ENCODE assay signal across 27 cellular contexts in genomic region chr17:80923211-80924110, GRCh38.
DNase-seq lines count a peak whose midpoint lies in the region; ATAC-seq and TF ChIP-seq lines count a peak whose summit lies in the region.
"Had no signal": no experiment of that assay in that cellular context is flagged by ENCODE, and none has a peak within 500 bp of the region (broad histone marks: within the 10 kb centered on the region; RNA-seq: fewer than 3 reads in every experiment).

No MANE protein-coding gene starts in this region.

- H3K9me3 ChIP-seq in neuronal stem cell (replicated peaks in 1 of 2; ENCODE audit: control insufficient read depth in 2 of 2, insufficient read depth in 1 of 2, low read depth in 1 of 2, low read length in 2 of 2) (peaks cover 0 to 3% of the 10 kb centered on the region in 2 donors), upper lobe of right lung (no peaks in the 10 kb centered on the region)
- H3K9me3 ChIP-seq: SJSA1 had no signal

- H3K4me1 ChIP-seq in neuronal stem cell (ENCODE audit: control insufficient read depth in 2 of 2, insufficient read depth in 1 of 2, low read depth in 1 of 2, low read length in 2 of 2) (peaks cover 6 to 13% of the 10 kb centered on the region in 2 donors), upper lobe of right lung (no peaks in the 10 kb centered on the region)
- H3K4me1 ChIP-seq: SJSA1 had no signal

- no peak for DNase-seq in activated CD4-positive, alpha-beta T cell treated with anti-CD3 and anti-CD28 coated beads, Interleukin-2, amount 10 ng/mL, durations not matched to agents 7 days and 5 days
- DNase-seq in activated CD4-positive, alpha-beta T cell treated with anti-CD3 and anti-CD28 coated beads, Interleukin-2, amount 10 ng/mL, durations not matched to agents 24 days and 14 days, result no peak
- DNase-seq in neuronal stem cell (ENCODE audit: low spot score) (no peak), upper lobe of right lung (peak; percentile 60), middle frontal gyrus (ENCODE audit: extremely low spot score, low spot score) (no peak)
- no peak for DNase-seq in stimulated activated naive CD4-positive, alpha-beta T cell (lab: John Stamatoyannopoulos, UW)
- DNase-seq: ACHN; CD8-positive, alpha-beta memory T cell; DMS53; GDM1; GM23248; H9; Kasumi-1; NCI-H1694; NCI-H2081; NCI-H2171; NCI-H345; NCI-H524; NCI-H774; NK-92 treated with Interleukin-12 subunit alpha and Interleukin-12 subunit beta, amount 100 ng/mL, for 24 hours had no signal

- H3K4me1 Mint-ChIP-seq in activated CD4-positive, alpha-beta T cell treated with anti-CD3 and anti-CD28 coated beads, Interleukin-2, amount 10 ng/mL, durations not matched to agents 7 days and 5 days, result no peaks in the 10 kb centered on the region
- H3K4me1 Mint-ChIP-seq in activated CD4-positive, alpha-beta T cell treated with anti-CD3 and anti-CD28 coated beads, Interleukin-2, amount 10 ng/mL, durations not matched to agents 24 days and 14 days, result no peaks in the 10 kb centered on the region
- peaks cover 7% of the 10 kb centered on the region for H3K4me1 Mint-ChIP-seq in dendritic cell treated with granulocyte-macrophage colony-stimulating factor and Interleukin-4, amounts not matched to agents 40 ng/mL and 50 ng/mL, for 4 days (ENCODE audit: low read depth)
- H3K4me1 Mint-ChIP-seq in stimulated activated memory B cell treated with anti-CD40 and anti-IgM and Interleukin-4, amounts not matched to agents 10 μg/mL and 1 μg/mL and 100 μg/mL, for 72 hours, result no peaks in the 10 kb centered on the region
- H3K4me1 Mint-ChIP-seq: CD8-positive, alpha-beta memory T cell; IgD-negative memory B cell had no signal

- no peak overlapping the region for H3K4me3 Mint-ChIP-seq in activated CD4-positive, alpha-beta T cell treated with anti-CD3 and anti-CD28 coated beads, Interleukin-2, amount 10 ng/mL, durations not matched to agents 7 days and 5 days
- H3K4me3 Mint-ChIP-seq in activated CD4-positive, alpha-beta T cell treated with anti-CD3 and anti-CD28 coated beads, Interleukin-2, amount 10 ng/mL, durations not matched to agents 24 days and 14 days, result no peak overlapping the region
- H3K4me3 Mint-ChIP-seq in dendritic cell treated with granulocyte-macrophage colony-stimulating factor and Interleukin-4, amounts not matched to agents 40 ng/mL and 50 ng/mL, for 4 days, result no peak overlapping the region
- no peak overlapping the region for H3K4me3 Mint-ChIP-seq in stimulated activated memory B cell treated with anti-CD40 and anti-IgM and Interleukin-4, amounts not matched to agents 10 μg/mL and 1 μg/mL and 100 μg/mL, for 72 hours
- H3K4me3 Mint-ChIP-seq: CD8-positive, alpha-beta memory T cell; H9 had no signal

- peaks cover 10 to 60% of the 10 kb centered on the region in 2 donors for H3K36me3 ChIP-seq in neuronal stem cell (replicated peaks in 1 of 2; ENCODE audit: control insufficient read depth in 2 of 2, insufficient read depth in 2 of 2, low read length in 2 of 2)
- peaks cover 40% of the 10 kb centered on the region for H3K36me3 ChIP-seq in upper lobe of right lung

- ATAC-seq in upper lobe of right lung, result no peak
- no peak for ATAC-seq in stimulated activated memory B cell treated with anti-CD40 and anti-IgM and Interleukin-4, amounts not matched to agents 10 μg/mL and 1 μg/mL and 100 μg/mL, for 72 hours
- ATAC-seq: Panc1 had no signal

- peak overlapping the region; percentile 9 for H3K27ac Mint-ChIP-seq in activated CD4-positive, alpha-beta T cell treated with anti-CD3 and anti-CD28 coated beads, Interleukin-2, amount 10 ng/mL, durations not matched to agents 7 days and 5 days
- no peak overlapping the region for H3K27ac Mint-ChIP-seq in activated CD4-positive, alpha-beta T cell treated with anti-CD3 and anti-CD28 coated beads, Interleukin-2, amount 10 ng/mL, durations not matched to agents 24 days and 14 days
- H3K27ac Mint-ChIP-seq in dendritic cell treated with granulocyte-macrophage colony-stimulating factor and Interleukin-4, amounts not matched to agents 40 ng/mL and 50 ng/mL, for 4 days, result peak overlapping the region; percentile 33
- no peak overlapping the region for H3K27ac Mint-ChIP-seq in stimulated activated memory B cell treated with anti-CD40 and anti-IgM and Interleukin-4, amounts not matched to agents 10 μg/mL and 1 μg/mL and 100 μg/mL, for 72 hours
- H3K27ac Mint-ChIP-seq: CD8-positive, alpha-beta memory T cell; H9 had no signal

- POLR2A ChIA-PET in activated CD4-positive, alpha-beta T cell treated with anti-CD3 and anti-CD28 coated beads, Interleukin-2, amount 10 ng/mL, durations not matched to agents 7 days and 5 days (lab: Charles Lee), result no interaction called here

- peaks cover 3% of the 10 kb centered on the region for H3K79me1 ChIP-seq in neuronal stem cell (ENCODE audit: low read depth, low read length)

- H3K4me2 ChIP-seq in neuronal stem cell (ENCODE audit: insufficient read depth, low read length, poor library complexity, severe bottlenecking), result no peak overlapping the region

- H3K36me3 Mint-ChIP-seq in activated CD4-positive, alpha-beta T cell treated with anti-CD3 and anti-CD28 coated beads, Interleukin-2, amount 10 ng/mL, durations not matched to agents 7 days and 5 days (ENCODE audit: low read depth), result peaks cover 17% of the 10 kb centered on the region
- peaks cover 38% of the 10 kb centered on the region for H3K36me3 Mint-ChIP-seq in activated CD4-positive, alpha-beta T cell treated with anti-CD3 and anti-CD28 coated beads, Interleukin-2, amount 10 ng/mL, durations not matched to agents 24 days and 14 days (ENCODE audit: low read depth)
- peaks cover 93% of the 10 kb centered on the region for H3K36me3 Mint-ChIP-seq in dendritic cell treated with granulocyte-macrophage colony-stimulating factor and Interleukin-4, amounts not matched to agents 40 ng/mL and 50 ng/mL, for 4 days (ENCODE audit: low read depth)
- H3K36me3 Mint-ChIP-seq in stimulated activated memory B cell treated with anti-CD40 and anti-IgM and Interleukin-4, amounts not matched to agents 10 μg/mL and 1 μg/mL and 100 μg/mL, for 72 hours, result peaks cover 44% of the 10 kb centered on the region

- CTCF ChIA-PET in activated CD4-positive, alpha-beta T cell treated with anti-CD3 and anti-CD28 coated beads, Interleukin-2, amount 10 ng/mL, durations not matched to agents 7 days and 5 days (lab: Charles Lee), result interaction anchor here (1.6 kb wide), 1 partner anchor 24 kb away, joined by 6 read pairs; no protein-coding TSS in a partner anchor

- H3K4ac ChIP-seq in neuronal stem cell (ENCODE audit: low read length), result no peak overlapping the region

- H3K27me3 ChIP-seq in neuronal stem cell (ENCODE audit: control insufficient read depth in 3 of 3, insufficient read depth in 3 of 3, low read depth in 1 of 3, low read length in 3 of 3) (no peaks in the 10 kb centered on the region), upper lobe of right lung (no peaks in the 10 kb centered on the region)
- H3K27me3 ChIP-seq: SJSA1 had no signal

- no peak overlapping the region for H3K27ac ChIP-seq in neuronal stem cell (replicated peaks; ENCODE audit: low read length)
- H3K27ac ChIP-seq in upper lobe of right lung, result no peak overlapping the region
- H3K27ac ChIP-seq: 22Rv1, C4-2B, GM23248, SJSA1 had no signal

- H3K14ac ChIP-seq in neuronal stem cell (ENCODE audit: low read length), result no peak overlapping the region

- H3K4me3 ChIP-seq in neuronal stem cell (ENCODE audit: low read length in 2 of 2) (no peak overlapping the region), upper lobe of right lung (no peak overlapping the region)
- H3K4me3 ChIP-seq: GM23248, SJSA1 had no signal

- no peak overlapping the region for H2AK5ac ChIP-seq in neuronal stem cell (ENCODE audit: low read depth, low read length)

- no CpG with 5 or more reads among the region's 35 CpGs for WGBS in neuronal stem cell (ENCODE audit: extremely low coverage in 2 of 2, insufficient read length in 2 of 2, insufficient replicate concordance in 1 of 2), 2 donors

- H3K27me3 Mint-ChIP-seq in activated CD4-positive, alpha-beta T cell treated with anti-CD3 and anti-CD28 coated beads, Interleukin-2, amount 10 ng/mL, durations not matched to agents 7 days and 5 days, result no peaks in the 10 kb centered on the region
- H3K27me3 Mint-ChIP-seq in activated CD4-positive, alpha-beta T cell treated with anti-CD3 and anti-CD28 coated beads, Interleukin-2, amount 10 ng/mL, durations not matched to agents 24 days and 14 days, result no peaks in the 10 kb centered on the region
- H3K27me3 Mint-ChIP-seq in dendritic cell treated with granulocyte-macrophage colony-stimulating factor and Interleukin-4, amounts not matched to agents 40 ng/mL and 50 ng/mL, for 4 days, result no peaks in the 10 kb centered on the region
- H3K27me3 Mint-ChIP-seq in stimulated activated memory B cell treated with anti-CD40 and anti-IgM and Interleukin-4, amounts not matched to agents 10 μg/mL and 1 μg/mL and 100 μg/mL, for 72 hours, result no peaks in the 10 kb centered on the region
- H3K27me3 Mint-ChIP-seq: CD8-positive, alpha-beta memory T cell; IgD-negative memory B cell had no signal

- peak overlapping the region; percentile 56 for H2BK5ac ChIP-seq in neuronal stem cell (ENCODE audit: low read length)

- no peak for TF ChIP-seq CTCF in upper lobe of right lung (IDR thresholded peaks at IDR 0.05)

- H3K9ac ChIP-seq in neuronal stem cell (ENCODE audit: low read depth, low read length, poor library complexity), result no peak overlapping the region
- H3K9ac ChIP-seq: GM23248 had no signal

- H2BK120ac ChIP-seq in neuronal stem cell (ENCODE audit: low read depth, low read length), result no peak overlapping the region

- H2BK12ac ChIP-seq in neuronal stem cell (ENCODE audit: low read length), result no peak overlapping the region

- no peak overlapping the region for H3K23ac ChIP-seq in neuronal stem cell (ENCODE audit: low read depth, low read length, poor library complexity)

- H4K91ac ChIP-seq in neuronal stem cell (ENCODE audit: low read depth, low read length, poor library complexity), result no peak overlapping the region

- intact Hi-C loops in activated CD4-positive, alpha-beta T cell treated with anti-CD3 and anti-CD28 coated beads, Interleukin-2, amount 10 ng/mL, durations not matched to agents 24 days and 14 days (cut with micrococcal nuclease), result no loop called here
- intact Hi-C loops in dendritic cell treated with granulocyte-macrophage colony-stimulating factor and Interleukin-4, amounts not matched to agents 40 ng/mL and 50 ng/mL, for 4 days (cut with micrococcal nuclease), result no loop called here
- intact Hi-C loops in upper lobe of right lung (cut with DNase I), result no loop called here

- H4K8ac ChIP-seq in neuronal stem cell (ENCODE audit: low read depth, low read length), result no peak overlapping the region

- no peak overlapping the region for H2AFZ ChIP-seq in neuronal stem cell (ENCODE audit: low read length)
- H2AFZ ChIP-seq: GM23248 had no signal

- no peaks in the 10 kb centered on the region for H3K9me3 Mint-ChIP-seq in activated CD4-positive, alpha-beta T cell treated with anti-CD3 and anti-CD28 coated beads, Interleukin-2, amount 10 ng/mL, durations not matched to agents 7 days and 5 days
- H3K9me3 Mint-ChIP-seq in activated CD4-positive, alpha-beta T cell treated with anti-CD3 and anti-CD28 coated beads, Interleukin-2, amount 10 ng/mL, durations not matched to agents 24 days and 14 days, result no peaks in the 10 kb centered on the region
- no peaks in the 10 kb centered on the region for H3K9me3 Mint-ChIP-seq in dendritic cell treated with granulocyte-macrophage colony-stimulating factor and Interleukin-4, amounts not matched to agents 40 ng/mL and 50 ng/mL, for 4 days
- no peaks in the 10 kb centered on the region for H3K9me3 Mint-ChIP-seq in stimulated activated memory B cell treated with anti-CD40 and anti-IgM and Interleukin-4, amounts not matched to agents 10 μg/mL and 1 μg/mL and 100 μg/mL, for 72 hours
- H3K9me3 Mint-ChIP-seq: CD8-positive, alpha-beta memory T cell; H9; IgD-negative memory B cell had no signal

- H3K18ac ChIP-seq in neuronal stem cell (ENCODE audit: low read length), result no peak overlapping the region

- H2BK15ac ChIP-seq in neuronal stem cell (ENCODE audit: low read length), result no peak overlapping the region

Comparison
In these comparisons a context has a peak if more than half of its experiments do, and no peak if none do; other contexts are left out.
1. H3K27ac Mint-ChIP-seq: peak in activated CD4-positive, alpha-beta T cell treated with anti-CD3 and anti-CD28 coated beads, Interleukin-2, amount 10 ng/mL, durations not matched to agents 7 days and 5 days (single experiment) and dendritic cell treated with granulocyte-macrophage colony-stimulating factor and Interleukin-4, amounts not matched to agents 40 ng/mL and 50 ng/mL, for 4 days (single experiment); none in activated CD4-positive, alpha-beta T cell treated with anti-CD3 and anti-CD28 coated beads, Interleukin-2, amount 10 ng/mL, durations not matched to agents 24 days and 14 days (single experiment) and stimulated activated memory B cell treated with anti-CD40 and anti-IgM and Interleukin-4, amounts not matched to agents 10 μg/mL and 1 μg/mL and 100 μg/mL, for 72 hours (single experiment).